Comparison of ENCODE assay signal across 8 cellular contexts in the genomic region with DNA sequence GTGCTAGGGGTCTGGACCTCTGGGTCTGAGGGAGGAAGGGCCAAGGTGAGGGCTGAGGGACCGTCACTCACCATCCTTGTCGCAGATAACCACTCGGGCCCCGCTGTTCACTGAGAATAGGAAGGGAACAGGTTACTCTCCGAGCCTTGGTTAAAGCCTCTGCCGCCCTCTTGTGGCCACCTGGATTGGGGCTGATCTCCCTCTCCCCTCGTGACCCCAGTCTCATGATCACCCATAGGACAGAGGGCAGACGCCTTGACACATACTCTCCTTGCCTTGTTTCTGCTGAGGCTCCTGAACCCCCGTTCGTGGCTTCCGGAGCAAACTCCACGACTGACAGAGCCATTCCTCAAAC. TPM values are rescaled to one million over a fixed set of nuclear protein-coding genes. Genes with fewer than 3 reads are reported as not detected.
DNase-seq lines count a peak whose midpoint lies in the region; ATAC-seq, FAIRE-seq and TF ChIP-seq lines count a peak whose summit lies in the region.

No MANE protein-coding gene starts in this region.

- H3K9me3 ChIP-seq in right cardiac atrium (ENCODE audit: control insufficient read depth, low read length): no peaks in the 10 kb centered on the region

- WGBS in right cardiac atrium: 6% methylated on average over 12 of the region's 12 CpGs

- no peak overlapping the region for H3K27ac ChIP-seq in right cardiac atrium (ENCODE audit: low read length)

- H3K4me1 ChIP-seq in right cardiac atrium (ENCODE audit: control insufficient read depth, insufficient read depth, low read length): no peaks in the 10 kb centered on the region

- H3K27me3 Mint-ChIP-seq in T-helper 1 cell treated with Interleukin-12 subunit alpha and Interleukin-12 subunit beta and Interleukin-4 antibody, amounts not matched to agents 30 μg/mL and 1 μg/mL, for 36 hours (ENCODE audit: low read depth): peaks cover 8% of the 10 kb centered on the region

- H3K4me3 ChIP-seq in HFF-Myc (replicated peaks; ENCODE audit: low read depth, low read length): peak overlapping the region; percentile 33
- H3K4me3 ChIP-seq in right cardiac atrium (ENCODE audit: low read length): peak overlapping the region; percentile 37

- no peaks in the 10 kb centered on the region for H3K36me3 Mint-ChIP-seq in T-helper 1 cell treated with Interleukin-12 subunit alpha and Interleukin-12 subunit beta and Interleukin-4 antibody, amounts not matched to agents 30 μg/mL and 1 μg/mL, for 36 hours (ENCODE audit: low read depth)

- DNase-seq in Daoy (ENCODE audit: low read depth) (peak; percentile 91), HFF-Myc (ENCODE audit: extremely low read depth, low read depth) (peak; percentile 77), NCI-H1694 treated with DMSO at 0.1 percent for 48 hours (lab: John Stamatoyannopoulos, UW) (peak; percentile 89), anterior cingulate cortex (lab: John Stamatoyannopoulos, UW) (peak in 57 of 58 donors; percentile 13 to 94 (median 80)), right cardiac atrium (peak; percentile 91 to 98 (median 96)), putamen (ENCODE audit: low spot score) (peak; percentile 87), urothelium cell line (ENCODE audit: low spot score) (peak; percentile 86)

- no peak for FAIRE-seq in urothelium cell line (lab: Jason Lieb, UNC)

- H3K9me3 Mint-ChIP-seq in T-helper 1 cell treated with Interleukin-12 subunit alpha and Interleukin-12 subunit beta and Interleukin-4 antibody, amounts not matched to agents 30 μg/mL and 1 μg/mL, for 36 hours: no peaks in the 10 kb centered on the region

- intact Hi-C loops in right cardiac atrium (cut with DNase I): loop anchor here (2.0 to 10.0 kb wide), 4 partner anchors 38 to 191 kb away; a partner anchor contains a TSS

- H3K27me3 ChIP-seq in right cardiac atrium (ENCODE audit: control insufficient read depth, insufficient read depth): no peaks in the 10 kb centered on the region

- peak; percentile 90 to 91 for ATAC-seq in right cardiac atrium

- H3K4me1 Mint-ChIP-seq in T-helper 1 cell treated with Interleukin-12 subunit alpha and Interleukin-12 subunit beta and Interleukin-4 antibody, amounts not matched to agents 30 μg/mL and 1 μg/mL, for 36 hours (ENCODE audit: low read depth): peaks cover 13% of the 10 kb centered on the region

- TF ChIP-seq CTCF in HFF-Myc (IDR thresholded peaks at IDR 0.05; ENCODE audit: low read depth, low read length, missing control alignments): peak; percentile 92

- H3K4me3 Mint-ChIP-seq in T-helper 1 cell treated with Interleukin-12 subunit alpha and Interleukin-12 subunit beta and Interleukin-4 antibody, amounts not matched to agents 30 μg/mL and 1 μg/mL, for 36 hours: peak overlapping the region; percentile 90

- H3K27ac Mint-ChIP-seq in T-helper 1 cell treated with Interleukin-12 subunit alpha and Interleukin-12 subunit beta and Interleukin-4 antibody, amounts not matched to agents 30 μg/mL and 1 μg/mL, for 36 hours: peak overlapping the region; percentile 77

RNA-seq across cellular contexts. Expression of a gene that starts 0.6 kb away (rescaled TPM):
- total RNA-seq in Daoy (2014; rRNA removed; shearing (Covaris generic)): 0.69 TPM in 1 of 2 replicates, not detected in the other
- 1 to 10 TPM; 4.0 to 7.6 (median 5.5) TPM for total RNA-seq in right cardiac atrium
- 4.0 TPM for polyA plus RNA-seq in right cardiac atrium

RNA-seq across cellular contexts. Expression of a gene that starts 24.9 kb away (rescaled TPM):
- 29.5 and 36.7 TPM in 2 replicates for total RNA-seq in Daoy (2014; rRNA removed; shearing (Covaris generic))
- 10 to 100 TPM; 24.6 to 46.7 (median 37.9) TPM for total RNA-seq in right cardiac atrium
- polyA plus RNA-seq in right cardiac atrium: 39.7 TPM

RNA-seq across cellular contexts. Expression of a gene that starts 32.7 kb away (rescaled TPM):
- total RNA-seq in Daoy (2014; rRNA removed; shearing (Covaris generic)): 2.1 and 4.5 TPM in 2 replicates
- total RNA-seq in right cardiac atrium: 10 to 100 TPM; 37.4 to 50.2 (median 44.0) TPM
- polyA plus RNA-seq in right cardiac atrium: 32.0 TPM

RNA-seq across cellular contexts. Expression of a gene that starts 36.5 kb away (rescaled TPM):
- 50.7 and 56.2 TPM in 2 replicates for total RNA-seq in Daoy (2014; rRNA removed; shearing (Covaris generic))
- 10 to 100 TPM; 60.8 to 80.2 (median 70.9) TPM for total RNA-seq in right cardiac atrium
- 156 TPM for polyA plus RNA-seq in right cardiac atrium
